ENCODE assay signal across 22 cellular contexts in genomic region chr1:7589774-7590425, GRCh38.
A peak's percentile ranks its signal among the peaks of the same experiment; 100 is the strongest.
DNase-seq lines count a peak whose midpoint lies in the region; ATAC-seq and TF ChIP-seq lines count a peak whose summit lies in the region.
"Had no signal": no experiment of that assay in that cellular context is flagged by ENCODE, and none has a peak within 500 bp of the region (broad histone marks: within the 10 kb centered on the region; RNA-seq: fewer than 3 reads in every experiment).

No MANE protein-coding gene starts in this region.

- H3K9me3 Mint-ChIP-seq in nephron progenitor cell: no peaks in the 10 kb centered on the region
- H3K9me3 Mint-ChIP-seq: CD4-positive, CD25-positive, alpha-beta regulatory T cell; GM23338 had no signal

- H3K4me3 Mint-ChIP-seq in nephron progenitor cell: no peak overlapping the region
- H3K4me3 Mint-ChIP-seq: CD4-positive, CD25-positive, alpha-beta regulatory T cell; GM23338 had no signal

- H3K27me3 ChIP-seq in RWPE2 (ENCODE audit: insufficient read depth, poor library complexity, severe bottlenecking): peaks cover 3% of the 10 kb centered on the region
- no peaks in the 10 kb centered on the region for H3K27me3 ChIP-seq in suprapubic skin

- no peak overlapping the region for H3K27ac Mint-ChIP-seq in nephron progenitor cell
- H3K27ac Mint-ChIP-seq: CD4-positive, CD25-positive, alpha-beta regulatory T cell; GM23338 had no signal

- H3K36me3 ChIP-seq in RWPE2 (ENCODE audit: low read depth): no peaks in the 10 kb centered on the region
- H3K36me3 ChIP-seq in suprapubic skin: no peaks in the 10 kb centered on the region

- TF ChIP-seq CTCF in RWPE2 (IDR thresholded peaks at IDR 0.05; ENCODE audit: poor library complexity, severe bottlenecking) (no peak), nephron progenitor cell (IDR thresholded peaks at IDR 0.05) (no peak), suprapubic skin (IDR thresholded peaks at IDR 0.05) (no peak)

- no peak for ATAC-seq in RWPE2 (ENCODE audit: low read depth)
- no peak for ATAC-seq in GM18498 (IDR thresholded peaks at IDR 0.05; ENCODE audit: unreplicated experiment)
- ATAC-seq in HG03039 (IDR thresholded peaks at IDR 0.05; ENCODE audit: unreplicated experiment): no peak
- ATAC-seq: GM23338, HCT116, Panc1 had no signal

- H3K36me3 Mint-ChIP-seq in nephron progenitor cell (ENCODE audit: low read depth): no peaks in the 10 kb centered on the region
- H3K36me3 Mint-ChIP-seq: CD4-positive, CD25-positive, alpha-beta regulatory T cell had no signal

- DNase-seq in activated CD4-positive, CD25-positive, alpha-beta regulatory T cell treated with anti-CD3 and anti-CD28 coated beads, Interleukin-2, amount 50 U/mL, for 72 hours: peak; percentile 16
- no peak for DNase-seq in activated CD4-positive, CD25-positive, alpha-beta regulatory T cell (lab: John Stamatoyannopoulos, UW)
- peak; percentile 32 for DNase-seq in RWPE2 (ENCODE audit: low spot score)
- peak; percentile 0 for DNase-seq in nephron progenitor cell
- peak; percentile 15 to 69 for DNase-seq in suprapubic skin (ENCODE audit: low spot score in 2 of 2)
- no peak for DNase-seq in NCI-H2227 (lab: John Stamatoyannopoulos, UW; ENCODE audit: unreplicated experiment)
- DNase-seq: 8988T; CD4-positive, CD25-positive, alpha-beta regulatory T cell; COR-L47; DMS 273 treated with DMSO at 0.1 percent for 48 hours; DND-41; KBM-7; NCI-H1105; NCI-H2081; NCI-H2171 treated with DMSO at 0.1 percent for 48 hours; NCI-H446 treated with DMSO at 0.1 percent for 48 hours; NCI-H69 had no signal

- no peaks in the 10 kb centered on the region for H3K4me1 ChIP-seq in RWPE2 (ENCODE audit: insufficient read depth, poor library complexity, severe bottlenecking)
- no peaks in the 10 kb centered on the region for H3K4me1 ChIP-seq in suprapubic skin

- H3K4me3 ChIP-seq in RWPE2 (ENCODE audit: severe bottlenecking) (no peak overlapping the region), suprapubic skin (no peak overlapping the region)
- H3K4me3 ChIP-seq: GM23338 had no signal

- TF ChIP-seq EP300 in suprapubic skin (IDR thresholded peaks at IDR 0.05): no peak

- H3K9me3 ChIP-seq in RWPE2 (ENCODE audit: severe bottlenecking) (no peaks in the 10 kb centered on the region), suprapubic skin (no peaks in the 10 kb centered on the region)

- peaks cover 18% of the 10 kb centered on the region for H3K4me1 Mint-ChIP-seq in nephron progenitor cell
- H3K4me1 Mint-ChIP-seq: CD4-positive, CD25-positive, alpha-beta regulatory T cell had no signal

- H3K27ac ChIP-seq in RWPE2 (ENCODE audit: poor library complexity, severe bottlenecking): no peak overlapping the region
- H3K27ac ChIP-seq in suprapubic skin: no peak overlapping the region

- no peak for TF ChIP-seq POLR2A in suprapubic skin (IDR thresholded peaks at IDR 0.05)

- H3K27me3 Mint-ChIP-seq in nephron progenitor cell (ENCODE audit: low read depth, poor library complexity): peaks cover 23% of the 10 kb centered on the region
- H3K27me3 Mint-ChIP-seq: CD4-positive, CD25-positive, alpha-beta regulatory T cell had no signal

- WGBS in suprapubic skin: 85% methylated on average over 8 of the region's 10 CpGs

Comparison
In these comparisons a context has a peak if more than half of its experiments do, and no peak if none do; other contexts are left out.
1. DNase-seq: peak in activated CD4-positive, CD25-positive, alpha-beta regulatory T cell treated with anti-CD3 and anti-CD28 coated beads, Interleukin-2, amount 50 U/mL, for 72 hours (single experiment), RWPE2 (single experiment), nephron progenitor cell (single experiment) and suprapubic skin (2 of 2); none in activated CD4-positive, CD25-positive, alpha-beta regulatory T cell (0 of 4) and NCI-H2227 (single experiment).